ENCODE assay signal across 9 cellular contexts in the genomic region with DNA sequence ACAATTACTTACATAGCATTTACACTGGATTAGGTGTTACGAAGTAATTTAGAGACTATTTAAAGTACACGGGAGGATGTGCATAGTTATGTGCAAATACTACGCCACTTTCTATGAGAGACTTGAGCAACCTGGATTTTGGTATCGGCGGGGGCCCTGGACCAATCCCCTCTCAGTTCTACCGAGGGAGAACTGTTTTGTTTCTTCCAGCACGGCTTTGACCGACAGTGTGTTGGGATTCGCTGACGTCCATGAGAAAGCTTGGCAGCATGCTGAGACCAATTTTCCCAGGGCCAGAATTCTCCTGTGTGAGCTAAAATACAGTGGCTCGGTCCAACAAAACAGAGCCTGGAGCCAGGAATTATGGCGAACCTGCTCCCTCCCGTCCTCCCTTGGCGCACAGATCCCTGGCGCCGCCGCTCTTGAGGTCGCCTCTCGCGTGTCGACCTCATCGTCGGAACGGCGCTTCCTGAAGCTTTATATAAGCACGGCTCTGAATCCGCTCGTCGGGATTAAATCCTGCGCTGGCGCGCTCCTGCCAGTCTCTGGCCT. TPM values are rescaled to one million over a fixed set of nuclear protein-coding genes. Genes with fewer than 3 reads are reported as not detected.
DNase-seq lines count a peak whose midpoint lies in the region; ATAC-seq and TF ChIP-seq lines count a peak whose summit lies in the region.
"Not testable (repeated sequence)": the region's sequence is repeated elsewhere in the genome, so short reads cannot be mapped to it uniquely, and the experiment has no call there.
"Had no signal": no experiment of that assay in that cellular context is flagged by ENCODE, and none has a peak within 500 bp of the region (broad histone marks: within the 10 kb centered on the region; RNA-seq: fewer than 3 reads in every experiment).

No MANE protein-coding gene starts in this region.

- H3K27ac ChIP-seq in lower lobe of right lung, thoracic aorta: not testable (repeated sequence)

- not testable (repeated sequence) for H3K4me1 ChIP-seq in lower lobe of right lung; thoracic aorta (ENCODE audit: control insufficient read depth in 1 of 2, low read depth in 2 of 2)

- not testable (repeated sequence) for H3K27me3 Mint-ChIP-seq in Calu3 (ENCODE audit: unreplicated experiment); activated B cell treated with CpG ODN at 0.5 μM for 24 hours

- not testable (repeated sequence) for H3K36me3 Mint-ChIP-seq in Calu3 (ENCODE audit: insufficient read depth, unreplicated experiment); activated B cell treated with CpG ODN at 0.5 μM for 24 hours (ENCODE audit: low read depth)

- H3K4me3 Mint-ChIP-seq in Calu3 (ENCODE audit: low read depth, unreplicated experiment); activated B cell treated with CpG ODN at 0.5 μM for 24 hours: not testable (repeated sequence)

- not testable (repeated sequence) for H3K4me3 ChIP-seq in lower lobe of right lung, thoracic aorta

- TSS peak; percentile 87 for BruUV-seq in Calu3 (replicated peaks; lab: Mats Ljungman, UMichigan)

- ATAC-seq in GM21390 (IDR thresholded peaks at IDR 0.05; ENCODE audit: unreplicated experiment) (peak; percentile 2), HG02885 (IDR thresholded peaks at IDR 0.05; ENCODE audit: poor library complexity, unreplicated experiment) (peak; percentile 6), HG03439 (IDR thresholded peaks at IDR 0.05; ENCODE audit: unreplicated experiment) (peak; percentile 7), activated B cell treated with CpG ODN at 0.5 μM for 24 hours (ENCODE audit: low read depth) (peak; percentile 18), esophagus mucosa (peak; percentile 12), lower lobe of right lung (peak; percentile 49 to 59), thoracic aorta (ENCODE audit: insufficient number of reproducible peaks, low FRiP score, low read depth) (peak; percentile 30)

- H3K4me1 Mint-ChIP-seq in Calu3 (ENCODE audit: low read depth, unreplicated experiment); activated B cell treated with CpG ODN at 0.5 μM for 24 hours: not testable (repeated sequence)

- DNase-seq in Calu3; activated B cell treated with CpG ODN at 0.5 μM for 24 hours; lower lobe of right lung; thoracic aorta (ENCODE audit: low spot score): not testable (repeated sequence)

- H3K9me3 Mint-ChIP-seq in Calu3 (ENCODE audit: low read depth, unreplicated experiment); activated B cell treated with CpG ODN at 0.5 μM for 24 hours: not testable (repeated sequence)

- H3K27ac Mint-ChIP-seq in Calu3 (ENCODE audit: unreplicated experiment); activated B cell treated with CpG ODN at 0.5 μM for 24 hours: not testable (repeated sequence)

- not testable (repeated sequence) for H3K27me3 ChIP-seq in lower lobe of right lung (ENCODE audit: low read depth); thoracic aorta (replicated peaks; ENCODE audit: insufficient read depth)

- not testable (repeated sequence) for H3K9me3 ChIP-seq in lower lobe of right lung, thoracic aorta

- not testable (repeated sequence) for TF ChIP-seq CTCF in Calu3 (IDR thresholded peaks at IDR 0.05; ENCODE audit: unreplicated experiment); activated B cell treated with CpG ODN at 0.5 μM for 24 hours (IDR thresholded peaks at IDR 0.05); lower lobe of right lung (IDR thresholded peaks at IDR 0.05); thoracic aorta (IDR thresholded peaks at IDR 0.05)

- POLR2A ChIA-PET in activated B cell treated with CpG ODN at 0.5 μM for 24 hours (lab: Charles Lee), result not testable (repeated sequence)

- intact Hi-C loops in Calu3 (cut with micrococcal nuclease; ENCODE audit: unreplicated experiment); activated B cell treated with CpG ODN at 0.5 μM for 24 hours (cut with micrococcal nuclease); lower lobe of right lung (cut with DNase I): not testable (repeated sequence)

- H3K36me3 ChIP-seq in lower lobe of right lung, thoracic aorta: not testable (repeated sequence)

- CTCF ChIA-PET in Calu3 (lab: Charles Lee); activated B cell treated with CpG ODN at 0.5 μM for 24 hours (lab: Charles Lee): not testable (repeated sequence)

RNA-seq across cellular contexts. Expression of a gene that starts 49.3 kb away (rescaled TPM):
- not detected in 2 replicates for total RNA-seq in Calu3 (2022)
- not detected in 2 replicates for total RNA-seq in activated B cell treated with CpG ODN at 0.5 μM for 24 hours
- total RNA-seq in esophagus mucosa, result 0.40 TPM
- total RNA-seq in lower lobe of right lung, result 65.3 TPM
- total RNA-seq in thoracic aorta, result 10 to 100 TPM; 15.8 to 37.1 TPM
- total RNA-seq: SK-MEL-5 had no signal

Comparison
In these comparisons a context has a peak if more than half of its experiments do, and no peak if none do; other contexts are left out.
1. ATAC-seq: peak in every context shown above with its lines; median percentile 54 in lower lobe of right lung; 30 in thoracic aorta; 18 in activated B cell treated with CpG ODN at 0.5 μM for 24 hours; 12 in esophagus mucosa; 7 in HG03439; 6 in HG02885; 2 in GM21390.
2. RNA of a gene that starts 49.3 kb away (total RNA-seq): 65.3 TPM in lower lobe of right lung (single experiment) and 15.8 to 37.1 TPM in thoracic aorta; 0.40 TPM in esophagus mucosa (single experiment), not detected in Calu3 and not detected in activated B cell treated with CpG ODN at 0.5 μM for 24 hours; every median in the first group is over 10 times any median in the second.